ENCODE assay signal across 30 cellular contexts in the genomic region with DNA sequence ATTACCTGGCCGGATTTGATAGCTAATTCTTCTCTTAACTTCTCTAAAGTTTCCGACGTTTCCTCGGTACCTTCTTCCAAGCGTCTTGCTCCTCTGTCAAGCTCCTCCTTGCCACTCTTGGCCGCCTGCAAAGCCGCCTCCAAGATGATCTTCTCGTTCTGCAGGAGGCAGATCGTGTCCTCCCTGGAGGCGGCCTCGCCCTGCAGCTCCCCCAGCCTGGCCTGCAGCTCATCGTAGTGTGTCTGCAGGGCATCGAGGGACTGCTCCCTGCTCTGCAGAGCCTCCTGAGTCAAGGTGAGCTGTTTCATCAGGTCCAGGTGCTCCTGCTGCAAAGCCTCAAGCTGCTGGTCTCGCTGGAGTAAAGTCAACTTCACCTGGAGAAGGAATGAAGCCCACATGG.
"Had no signal": no experiment of that assay in that cellular context is flagged by ENCODE, and none has a peak within 500 bp of the region (broad histone marks: within the 10 kb centered on the region; RNA-seq: fewer than 3 reads in every experiment).

No MANE protein-coding gene starts in this region.

- H3K4me2 ChIP-seq: PC-9 had no signal

- H3K4me3 ChIP-seq: cardiac muscle cell, PC-9, SJCRH30, SK-N-MC had no signal

- H3K27me3 ChIP-seq: brain microvascular endothelial cell, cardiac muscle cell, SJCRH30 had no signal

- DNase-seq: activated CD4-positive, alpha-beta memory T cell treated with anti-CD3 and anti-CD28 coated beads, Interleukin-2, amount 10 ng/mL, durations not matched to agents 7 days and 5 days; activated CD4-positive, alpha-beta T cell treated with anti-CD3 and anti-CD28 coated beads for 1 hour; activated CD4-positive, alpha-beta T cell treated with anti-CD3 and anti-CD28 coated beads for 48 hours; activated CD4-positive, CD25-positive, alpha-beta regulatory T cell; activated CD8-positive, alpha-beta memory T cell treated with anti-CD3 and anti-CD28 coated beads for 24 hours; activated CD8-positive, alpha-beta memory T cell treated with anti-CD3 and anti-CD28 coated beads, Interleukin-2, amount 10 ng/mL, durations not matched to agents 7 days and 5 days; activated CD8-positive, alpha-beta memory T cell treated with anti-CD3 and anti-CD28 coated beads, Interleukin-2, amount 50 U/mL, for 48 hours; activated effector memory CD4-positive, alpha-beta T cell treated with Interleukin-2 at 50 U/mL for 16 hours; activated naive CD4-positive, alpha-beta T cell treated with anti-CD3 and anti-CD28 coated beads, Interleukin-2, amount 50 U/mL, for 16 hours; activated naive CD8-positive, alpha-beta T cell treated with anti-CD3 and anti-CD28 coated beads for 36 hours; activated T-cell treated with anti-CD3 and anti-CD28 coated beads, Interleukin-2, amount 50 U/mL, for 48 hours; amniotic stem cell; aorta; brain microvascular endothelial cell; NCI-H1048; NCI-H1105 treated with DMSO at 0.1 percent for 48 hours; NCI-H1436; NCI-H1694; NCI-H1930; NCI-H345; NCI-H526; NCI-H748 treated with DMSO at 0.1 percent for 48 hours; NK-92 treated with Interleukin-12 subunit alpha and Interleukin-12 subunit beta, amount 100 ng/mL, for 24 hours; PC-9; SHP77; SJCRH30; T1000; WERI-Rb-1 had no signal

- ATAC-seq: activated CD8-positive, alpha-beta memory T cell treated with anti-CD3 and anti-CD28 coated beads, Interleukin-2, amount 10 ng/mL, durations not matched to agents 7 days and 5 days had no signal

- H3K9me3 ChIP-seq: SJCRH30 had no signal

- H3K4me1 ChIP-seq: SJCRH30 had no signal

- H2AFZ ChIP-seq: PC-9 had no signal

- H3K27ac ChIP-seq: brain microvascular endothelial cell, cardiac muscle cell, PC-9, SJCRH30, SK-N-MC, WERI-Rb-1 had no signal
